8 cellular contexts compared by ENCODE assay signal in the genomic region with DNA sequence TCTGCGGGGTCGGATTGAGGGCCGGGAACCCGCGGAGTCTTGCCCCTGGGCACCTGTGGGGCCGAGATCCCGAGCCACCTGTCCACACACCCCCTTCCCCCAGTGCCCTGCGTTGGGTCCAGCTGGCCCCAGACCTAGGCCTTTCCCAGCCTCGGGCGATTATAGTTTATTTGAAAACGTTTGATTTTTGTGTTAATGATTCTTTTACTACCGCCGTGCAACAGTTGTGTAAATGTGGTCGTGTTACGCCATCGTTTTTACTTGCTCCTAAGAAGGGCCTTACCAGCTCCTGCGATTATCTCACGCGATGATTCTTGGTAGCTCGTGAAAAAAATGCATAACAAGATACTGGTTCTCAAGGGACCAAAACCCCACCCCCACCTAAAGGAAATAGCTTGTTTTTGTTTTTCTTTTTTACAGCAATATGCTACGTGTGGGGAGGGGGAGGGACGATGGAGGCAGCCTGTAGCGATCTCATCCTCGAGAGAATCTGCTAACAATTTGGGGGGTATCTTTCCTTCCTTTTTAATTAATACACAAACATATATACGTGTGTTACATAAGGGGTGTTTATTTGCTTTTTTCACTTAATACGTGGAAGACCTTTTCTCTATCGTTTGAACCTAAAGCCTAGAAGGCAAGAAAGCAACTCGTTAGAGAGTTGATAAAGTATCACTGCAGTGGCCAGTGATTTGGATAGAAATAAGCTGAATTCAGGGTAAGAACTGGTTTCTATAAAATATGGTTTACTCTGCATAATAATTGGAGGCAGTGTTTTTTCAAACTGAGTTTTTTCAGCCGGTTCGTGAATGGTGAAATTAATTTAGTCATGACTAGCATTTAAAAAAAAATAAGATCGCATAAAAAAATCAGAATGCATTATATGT. TPM values are rescaled to one million over a fixed set of nuclear protein-coding genes. Genes with fewer than 3 reads are reported as not detected.
DNase-seq lines count a peak whose midpoint lies in the region; ATAC-seq and FAIRE-seq lines count a peak whose summit lies in the region.

No MANE protein-coding gene starts in this region.

- no peak for FAIRE-seq in small intestine (lab: Jason Lieb, UNC)

- H3K4me3 ChIP-seq in iPS-20b (ENCODE audit: low read length) (peak overlapping the region; percentile 80), small intestine (ENCODE audit: low read depth in 1 of 2, low read length in 2 of 2) (peak overlapping the region; percentile 70 to 80)

- H3K9ac ChIP-seq in iPS-20b (ENCODE audit: low read depth, low read length): peak overlapping the region; percentile 67

- H3K27ac ChIP-seq in iPS-20b (ENCODE audit: low read length): no peak overlapping the region
- H3K27ac ChIP-seq in small intestine (ENCODE audit: low read depth in 1 of 2, low read length in 1 of 2): peak overlapping the region in 1 of 2 donors; percentile 81

- peaks cover 23% of the 10 kb centered on the region for H3K4me1 Mint-ChIP-seq in stimulated activated naive CD8-positive, alpha-beta T cell treated with anti-CD3 and anti-CD28 coated beads, Interleukin-15, Interleukin-2, amounts not matched to agents 100 ng/mL and 50 ng/mL, for 24 hours (ENCODE audit: low read depth)

- peak overlapping the region; percentile 86 for H3K4me3 Mint-ChIP-seq in stimulated activated naive CD8-positive, alpha-beta T cell treated with anti-CD3 and anti-CD28 coated beads, Interleukin-15, Interleukin-2, amounts not matched to agents 100 ng/mL and 50 ng/mL, for 24 hours

- no peak for DNase-seq in stimulated activated naive CD8-positive, alpha-beta T cell treated with anti-CD3 and anti-CD28 coated beads, Interleukin-15, Interleukin-2, amounts not matched to agents 100 U/mL and 50 U/mL, for 24 hours
- peak; percentile 19 to 20 for DNase-seq in NCI-H1930 (lab: John Stamatoyannopoulos, UW)
- DNase-seq in astrocyte of the hippocampus (ENCODE audit: low read depth, low spot score): peak; percentile 47
- DNase-seq in small intestine: no peak
- DNase-seq in hippocampal formation (lab: John Stamatoyannopoulos, UW): no peak

- H3K9me3 ChIP-seq in iPS-20b (ENCODE audit: insufficient read depth, low read depth, low read length): no peaks in the 10 kb centered on the region
- no peaks in the 10 kb centered on the region for H3K9me3 ChIP-seq in small intestine (ENCODE audit: control insufficient read depth, low read depth)

- H3K36me3 ChIP-seq in iPS-20b (ENCODE audit: insufficient read depth, low read depth, low read length) (no peaks in the 10 kb centered on the region), small intestine (ENCODE audit: control insufficient read depth in 2 of 2, insufficient read depth in 2 of 2, low read length in 2 of 2) (no peaks in the 10 kb centered on the region)

- no peak for ATAC-seq in stimulated activated naive CD8-positive, alpha-beta T cell treated with anti-CD3 and anti-CD28 coated beads, Interleukin-15, Interleukin-2, amounts not matched to agents 100 U/mL and 50 U/mL, for 24 hours
- ATAC-seq in HG02610 (IDR thresholded peaks at IDR 0.05; ENCODE audit: unreplicated experiment): peak; percentile 17

- H3K9me3 Mint-ChIP-seq in stimulated activated naive CD8-positive, alpha-beta T cell treated with anti-CD3 and anti-CD28 coated beads, Interleukin-15, Interleukin-2, amounts not matched to agents 100 ng/mL and 50 ng/mL, for 24 hours: no peaks in the 10 kb centered on the region

- 7 to 9% (median 7%) methylated on average over 25 to 31 of the region's 31 CpGs for WGBS in small intestine, 3 donors

- peak overlapping the region; percentile 87 for H3K27ac Mint-ChIP-seq in stimulated activated naive CD8-positive, alpha-beta T cell treated with anti-CD3 and anti-CD28 coated beads, Interleukin-15, Interleukin-2, amounts not matched to agents 100 ng/mL and 50 ng/mL, for 24 hours

- H3K27me3 Mint-ChIP-seq in stimulated activated naive CD8-positive, alpha-beta T cell treated with anti-CD3 and anti-CD28 coated beads, Interleukin-15, Interleukin-2, amounts not matched to agents 100 ng/mL and 50 ng/mL, for 24 hours: peaks cover 64% of the 10 kb centered on the region

- H3K4me1 ChIP-seq in iPS-20b (ENCODE audit: insufficient read depth, low read length): peaks cover 22% of the 10 kb centered on the region
- H3K4me1 ChIP-seq in small intestine (ENCODE audit: control insufficient read depth in 2 of 2, insufficient read depth in 1 of 2, low read depth in 1 of 2, low read length in 1 of 2): no peaks in the 10 kb centered on the region

- H3K27me3 ChIP-seq in iPS-20b (ENCODE audit: insufficient read depth, low read length) (peaks cover 19% of the 10 kb centered on the region), small intestine (ENCODE audit: control insufficient read depth in 2 of 2, insufficient read depth in 2 of 2, low read length in 2 of 2) (peaks cover 0 to 14% of the 10 kb centered on the region in 2 donors)

- no peaks in the 10 kb centered on the region for H3K36me3 Mint-ChIP-seq in stimulated activated naive CD8-positive, alpha-beta T cell treated with anti-CD3 and anti-CD28 coated beads, Interleukin-15, Interleukin-2, amounts not matched to agents 100 ng/mL and 50 ng/mL, for 24 hours (ENCODE audit: low read depth)

RNA-seq across cellular contexts. Expression of a gene that starts 1.1 kb away (rescaled TPM):
- under 1 TPM; 0.22 to 0.98 (median 0.27) TPM for polyA plus RNA-seq in small intestine

Comparison
In these comparisons a context has a peak if more than half of its experiments do, and no peak if none do; other contexts are left out.
1. DNase-seq: peak in NCI-H1930 (2 of 2) and astrocyte of the hippocampus (single experiment); none in stimulated activated naive CD8-positive, alpha-beta T cell treated with anti-CD3 and anti-CD28 coated beads, Interleukin-15, Interleukin-2, amounts not matched to agents 100 U/mL and 50 U/mL, for 24 hours (single experiment), small intestine (single experiment) and hippocampal formation (0 of 2).